ENCODE assay signal across 22 cellular contexts in genomic region chr20:32695089-32695488, GRCh38. TPM values are rescaled to one million over a fixed set of nuclear protein-coding genes. Genes with fewer than 3 reads are reported as not detected.
"Had no signal": no experiment of that assay in that cellular context is flagged by ENCODE, and none has a peak within 500 bp of the region (broad histone marks: within the 10 kb centered on the region; RNA-seq: fewer than 3 reads in every experiment).

No MANE protein-coding gene starts in this region.

- H3K4me3 ChIP-seq: esophagus muscularis mucosa, gastroesophageal sphincter, heart left ventricle, left lung, neural progenitor cell, prostate gland, right atrium auricular region, testis had no signal

- H3K9me3 ChIP-seq: esophagus muscularis mucosa, gastroesophageal sphincter, heart left ventricle, left lung, prostate gland, right atrium auricular region, testis had no signal

- H3K4me3 Mint-ChIP-seq: activated CD4-positive, alpha-beta memory T cell treated with anti-CD3 and anti-CD28 coated beads, Interleukin-2, amount 10 ng/mL, durations not matched to agents 7 days and 5 days; activated CD8-positive, alpha-beta memory T cell treated with anti-CD3 and anti-CD28 coated beads, Interleukin-2, amount 10 ng/mL, durations not matched to agents 7 days and 5 days; activated naive CD4-positive, alpha-beta T cell treated with anti-CD3 and anti-CD28 coated beads for 36 hours; activated naive CD8-positive, alpha-beta T cell treated with anti-CD3 and anti-CD28 coated beads, Interleukin-2, amount 50 U/mL, for 24 hours; neural progenitor cell; T-helper 2 cell treated with Interferon-gamma antibody and Interleukin-4, amounts not matched to agents 5 μg/mL and 100 μg/mL, for 36 hours had no signal

- H3K4me1 Mint-ChIP-seq: activated CD4-positive, alpha-beta memory T cell treated with anti-CD3 and anti-CD28 coated beads, Interleukin-2, amount 10 ng/mL, durations not matched to agents 7 days and 5 days; activated CD8-positive, alpha-beta memory T cell treated with anti-CD3 and anti-CD28 coated beads, Interleukin-2, amount 10 ng/mL, durations not matched to agents 7 days and 5 days; activated naive CD8-positive, alpha-beta T cell treated with anti-CD3 and anti-CD28 coated beads, Interleukin-2, amount 50 U/mL, for 24 hours; neural progenitor cell had no signal

- DNase-seq: activated CD4-positive, alpha-beta memory T cell treated with anti-CD3 and anti-CD28 coated beads, Interleukin-2, amount 10 ng/mL, durations not matched to agents 7 days and 5 days; activated CD4-positive, alpha-beta T cell treated with anti-CD3 and anti-CD28 coated beads for 48 hours; activated CD4-positive, CD25-positive, alpha-beta regulatory T cell; activated CD8-positive, alpha-beta memory T cell treated with anti-CD3 and anti-CD28 coated beads, Interleukin-2, amount 10 ng/mL, durations not matched to agents 7 days and 5 days; activated naive CD4-positive, alpha-beta T cell treated with anti-CD3 and anti-CD28 coated beads for 36 hours; activated naive CD8-positive, alpha-beta T cell treated with anti-CD3 and anti-CD28 coated beads, Interleukin-2, amount 50 U/mL, for 24 hours; aorta; brain microvascular endothelial cell; cerebellar nuclear complex; effector CD4-positive, alpha-beta T cell; heart left ventricle; left lung had no signal

- H3K27me3 ChIP-seq: brain microvascular endothelial cell, esophagus muscularis mucosa, gastroesophageal sphincter, heart left ventricle, left lung, neural progenitor cell, right atrium auricular region, testis had no signal

- H3K27me3 Mint-ChIP-seq: activated CD4-positive, alpha-beta memory T cell treated with anti-CD3 and anti-CD28 coated beads, Interleukin-2, amount 10 ng/mL, durations not matched to agents 7 days and 5 days; activated CD8-positive, alpha-beta memory T cell treated with anti-CD3 and anti-CD28 coated beads, Interleukin-2, amount 10 ng/mL, durations not matched to agents 7 days and 5 days; activated naive CD8-positive, alpha-beta T cell treated with anti-CD3 and anti-CD28 coated beads, Interleukin-2, amount 50 U/mL, for 24 hours had no signal

- H3K4me1 ChIP-seq: esophagus muscularis mucosa, gastroesophageal sphincter, heart left ventricle, left lung, neural progenitor cell, prostate gland, right atrium auricular region, testis had no signal

- H3K27ac ChIP-seq: brain microvascular endothelial cell, esophagus muscularis mucosa, gastroesophageal sphincter, heart left ventricle, left lung, neural progenitor cell, prostate gland, right atrium auricular region, testis had no signal

- H3K36me3 Mint-ChIP-seq: activated CD8-positive, alpha-beta memory T cell treated with anti-CD3 and anti-CD28 coated beads, Interleukin-2, amount 10 ng/mL, durations not matched to agents 7 days and 5 days had no signal

- H3K27ac Mint-ChIP-seq: activated CD4-positive, alpha-beta memory T cell treated with anti-CD3 and anti-CD28 coated beads, Interleukin-2, amount 10 ng/mL, durations not matched to agents 7 days and 5 days; activated CD8-positive, alpha-beta memory T cell treated with anti-CD3 and anti-CD28 coated beads, Interleukin-2, amount 10 ng/mL, durations not matched to agents 7 days and 5 days; activated naive CD4-positive, alpha-beta T cell treated with anti-CD3 and anti-CD28 coated beads for 36 hours; activated naive CD8-positive, alpha-beta T cell treated with anti-CD3 and anti-CD28 coated beads, Interleukin-2, amount 50 U/mL, for 24 hours; activated T-helper 2 cell treated with anti-CD3 and anti-CD28 coated beads, Interferon-gamma antibody, Interleukin-2, Interleukin-4, amounts not matched to agents 10 μg/mL and 5 μg/mL and 100 μg/mL, durations not matched to agents 14 hours and 24 hours and 36 hours; neural progenitor cell; T-helper 2 cell treated with Interferon-gamma antibody and Interleukin-4, amounts not matched to agents 5 μg/mL and 100 μg/mL, for 36 hours had no signal

- H3K36me3 ChIP-seq: brain microvascular endothelial cell, neural progenitor cell, prostate gland, right atrium auricular region had no signal

- H3K9me3 Mint-ChIP-seq: activated CD4-positive, alpha-beta memory T cell treated with anti-CD3 and anti-CD28 coated beads, Interleukin-2, amount 10 ng/mL, durations not matched to agents 7 days and 5 days; activated naive CD4-positive, alpha-beta T cell treated with anti-CD3 and anti-CD28 coated beads for 36 hours; activated naive CD8-positive, alpha-beta T cell treated with anti-CD3 and anti-CD28 coated beads, Interleukin-2, amount 50 U/mL, for 24 hours; activated T-helper 2 cell treated with anti-CD3 and anti-CD28 coated beads, Interferon-gamma antibody, Interleukin-2, Interleukin-4, amounts not matched to agents 10 μg/mL and 5 μg/mL and 100 μg/mL, durations not matched to agents 14 hours and 24 hours and 36 hours; neural progenitor cell; T-helper 2 cell treated with Interferon-gamma antibody and Interleukin-4, amounts not matched to agents 5 μg/mL and 100 μg/mL, for 36 hours had no signal

- ATAC-seq: activated CD8-positive, alpha-beta memory T cell treated with anti-CD3 and anti-CD28 coated beads, Interleukin-2, amount 10 ng/mL, durations not matched to agents 7 days and 5 days; activated naive CD8-positive, alpha-beta T cell treated with anti-CD3 and anti-CD28 coated beads, Interleukin-2, amount 50 U/mL, for 24 hours; gastroesophageal sphincter; heart left ventricle; left lung had no signal

RNA-seq across cellular contexts. Expression of gene C20orf203, which starts 21.3 kb away (rescaled TPM):
- total RNA-seq: kidney epithelial cell, left lung, lung microvascular endothelial cell, right atrium auricular region had no signal
- polyA plus RNA-seq: heart left ventricle had no signal
